31 cellular contexts compared by ENCODE assay signal in the genomic region with DNA sequence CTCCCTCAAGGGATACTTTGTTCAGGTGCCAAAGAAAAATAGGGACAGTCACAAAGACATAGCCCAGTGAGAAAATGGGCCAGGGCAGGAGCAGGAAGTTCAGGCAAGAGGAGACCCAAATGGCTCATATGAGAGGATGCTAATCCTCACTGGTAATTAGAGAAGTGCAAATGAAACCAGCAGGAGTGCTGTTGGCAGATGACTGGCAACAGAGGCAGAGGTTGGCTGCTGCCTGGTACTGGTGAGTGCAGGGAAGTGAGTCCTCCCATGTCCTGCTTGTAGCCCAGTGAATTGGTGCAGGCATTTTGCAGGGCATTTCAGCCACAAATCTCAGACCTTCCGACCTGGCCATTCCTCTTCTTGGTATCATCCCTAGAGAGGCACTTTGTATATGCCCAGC.
"Had no signal": no experiment of that assay in that cellular context is flagged by ENCODE, and none has a peak within 500 bp of the region (broad histone marks: within the 10 kb centered on the region; RNA-seq: fewer than 3 reads in every experiment).

No MANE protein-coding gene starts in this region.

- ATAC-seq: activated CD8-positive, alpha-beta memory T cell treated with anti-CD3 and anti-CD28 coated beads, Interleukin-2, amount 10 ng/mL, durations not matched to agents 7 days and 5 days; activated naive CD8-positive, alpha-beta T cell treated with anti-CD3 and anti-CD28 coated beads, Interleukin-2, amount 50 U/mL, for 24 hours; body of pancreas; left lung; naive thymus-derived CD8-positive, alpha-beta T cell; right lobe of liver had no signal

- H3K27ac Mint-ChIP-seq: activated CD8-positive, alpha-beta memory T cell treated with anti-CD3 and anti-CD28 coated beads, Interleukin-2, amount 10 ng/mL, durations not matched to agents 7 days and 5 days; activated naive CD8-positive, alpha-beta T cell treated with anti-CD3 and anti-CD28 coated beads, Interleukin-2, amount 50 U/mL, for 24 hours; mesothelial cell of epicardium; neural progenitor cell; stimulated activated naive B cell treated with anti-CD40 and anti-IgM and Interleukin-4, amounts not matched to agents 10 μg/mL and 1 μg/mL and 100 μg/mL, for 72 hours; T-helper 2 cell treated with Interferon-gamma antibody and Interleukin-4, amounts not matched to agents 5 μg/mL and 100 μg/mL, for 36 hours had no signal

- H3K27me3 Mint-ChIP-seq: activated CD8-positive, alpha-beta memory T cell treated with anti-CD3 and anti-CD28 coated beads, Interleukin-2, amount 10 ng/mL, durations not matched to agents 7 days and 5 days; activated naive CD8-positive, alpha-beta T cell treated with anti-CD3 and anti-CD28 coated beads, Interleukin-2, amount 50 U/mL, for 24 hours; naive thymus-derived CD8-positive, alpha-beta T cell; stimulated activated naive B cell treated with anti-CD40 and anti-IgM and Interleukin-4, amounts not matched to agents 10 μg/mL and 1 μg/mL and 100 μg/mL, for 72 hours had no signal

- H3K36me3 ChIP-seq: neural progenitor cell, uterus had no signal

- H3K4me1 ChIP-seq: body of pancreas, esophagus muscularis mucosa, left lung, neural progenitor cell, right lobe of liver, testis, uterus had no signal

- H3K27me3 ChIP-seq: body of pancreas, esophagus muscularis mucosa, hepatocyte, left lung, neural progenitor cell, right lobe of liver, testis, uterus had no signal

- H3K4me3 ChIP-seq: body of pancreas, esophagus muscularis mucosa, hepatocyte, left lung, neural progenitor cell, right lobe of liver, testis, uterus had no signal

- H3K9me3 Mint-ChIP-seq: activated naive CD8-positive, alpha-beta T cell treated with anti-CD3 and anti-CD28 coated beads, Interleukin-2, amount 50 U/mL, for 24 hours; immature natural killer cell; naive thymus-derived CD8-positive, alpha-beta T cell; neural progenitor cell; T-helper 2 cell treated with Interferon-gamma antibody and Interleukin-4, amounts not matched to agents 5 μg/mL and 100 μg/mL, for 36 hours had no signal

- H3K4me1 Mint-ChIP-seq: activated CD8-positive, alpha-beta memory T cell treated with anti-CD3 and anti-CD28 coated beads, Interleukin-2, amount 10 ng/mL, durations not matched to agents 7 days and 5 days; activated naive CD8-positive, alpha-beta T cell treated with anti-CD3 and anti-CD28 coated beads, Interleukin-2, amount 50 U/mL, for 24 hours; immature natural killer cell; mesothelial cell of epicardium; neural progenitor cell had no signal

- DNase-seq: activated CD4-positive, alpha-beta T cell treated with anti-CD3 and anti-CD28 coated beads for 1 hour; activated CD4-positive, alpha-beta T cell treated with anti-CD3 and anti-CD28 coated beads, Interleukin-2, amount 50 U/mL, for 4 hours; activated CD8-positive, alpha-beta memory T cell treated with anti-CD3 and anti-CD28 coated beads, Interleukin-2, amount 10 ng/mL, durations not matched to agents 7 days and 5 days; activated gamma-delta T cell; activated naive CD4-positive, alpha-beta T cell treated with anti-CD3 and anti-CD28 coated beads, Interleukin-2, amount 50 U/mL, for 16 hours; activated naive CD8-positive, alpha-beta T cell treated with anti-CD3 and anti-CD28 coated beads, Interleukin-2, amount 50 U/mL, for 24 hours; activated T-cell treated with anti-CD3 and anti-CD28 coated beads for 4 hours; body of pancreas; dermis blood vessel endothelial cell; effector CD8-positive, alpha-beta T cell; glutamatergic neuron; immature natural killer cell; kidney glomerular epithelial cell; left lung; naive thymus-derived CD8-positive, alpha-beta T cell; posterior cingulate gyrus; right lobe of liver; small intestine; stimulated activated CD4-positive, alpha-beta T cell treated with anti-CD3 and anti-CD28 coated beads, Interleukin-15, amount 100 ng/mL, for 24 hours; stimulated activated CD4-positive, alpha-beta T cell treated with anti-CD3 and anti-CD28 coated beads, Interleukin-2, amount 100 ng/mL, for 48 hours; stimulated activated CD8-positive, alpha-beta memory T cell treated with anti-CD3 and anti-CD28 coated beads, Interleukin-4, amount 100 ng/mL, for 48 hours; stimulated activated naive B cell treated with anti-CD40 and anti-IgM and Interleukin-4, amounts not matched to agents 10 μg/mL and 1 μg/mL and 100 μg/mL, for 72 hours; testis; trophoblast cell; uterus; WERI-Rb-1 had no signal

- H3K9me3 ChIP-seq: body of pancreas, esophagus muscularis mucosa, left lung, right lobe of liver, testis, uterus had no signal

- H3K4me3 Mint-ChIP-seq: activated CD8-positive, alpha-beta memory T cell treated with anti-CD3 and anti-CD28 coated beads, Interleukin-2, amount 10 ng/mL, durations not matched to agents 7 days and 5 days; activated naive CD8-positive, alpha-beta T cell treated with anti-CD3 and anti-CD28 coated beads, Interleukin-2, amount 50 U/mL, for 24 hours; immature natural killer cell; mesothelial cell of epicardium; naive thymus-derived CD8-positive, alpha-beta T cell; neural progenitor cell; stimulated activated naive B cell treated with anti-CD40 and anti-IgM and Interleukin-4, amounts not matched to agents 10 μg/mL and 1 μg/mL and 100 μg/mL, for 72 hours; T-helper 2 cell treated with Interferon-gamma antibody and Interleukin-4, amounts not matched to agents 5 μg/mL and 100 μg/mL, for 36 hours had no signal

- H3K27ac ChIP-seq: body of pancreas, esophagus muscularis mucosa, hepatocyte, left lung, neural progenitor cell, right lobe of liver, testis, uterus, WERI-Rb-1 had no signal
